13 cellular contexts compared by ENCODE assay signal in the genomic region with DNA sequence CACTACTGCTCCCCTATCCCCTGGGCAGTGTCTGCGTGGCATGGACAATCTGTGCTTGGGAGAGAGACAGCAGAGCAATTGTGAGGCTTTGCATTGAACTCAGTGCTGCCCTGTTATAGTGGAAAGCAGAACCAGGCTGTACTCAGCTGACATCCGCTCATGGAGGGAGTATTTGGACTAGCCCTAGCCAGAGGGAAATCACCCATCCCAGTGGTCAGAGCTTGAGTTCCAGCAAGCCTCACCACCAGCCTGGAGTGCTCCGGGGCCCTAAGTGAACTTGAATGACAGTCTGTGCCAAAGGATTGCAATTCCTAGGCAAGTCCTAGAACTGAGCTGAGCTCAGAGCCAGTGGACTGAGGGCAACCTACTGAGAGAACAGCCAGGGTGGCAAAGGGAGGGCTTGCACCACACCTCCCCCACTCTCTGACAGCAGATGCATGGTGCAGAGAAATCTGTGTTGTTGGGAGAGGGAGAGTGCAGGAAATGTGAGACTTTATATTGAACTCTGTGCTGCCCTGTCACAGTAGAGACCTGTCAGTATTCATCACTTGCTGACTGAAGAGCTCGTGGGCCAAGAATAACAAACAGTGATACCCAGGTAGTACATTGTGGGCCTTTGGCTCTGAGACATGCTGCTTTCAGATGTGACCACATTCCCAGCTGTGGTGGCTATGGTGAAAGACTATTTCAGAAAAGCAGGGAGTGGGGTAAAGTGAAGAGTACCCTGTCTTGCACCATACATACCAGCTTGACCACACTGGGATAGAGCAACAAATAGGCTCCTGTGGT.
"Had no signal": no experiment of that assay in that cellular context is flagged by ENCODE, and none has a peak within 500 bp of the region (broad histone marks: within the 10 kb centered on the region; RNA-seq: fewer than 3 reads in every experiment).

No MANE protein-coding gene starts in this region.

- H3K27me3 ChIP-seq: gastrocnemius medialis, neutrophil, tibial nerve, vagina had no signal

- DNase-seq: activated CD4-positive, alpha-beta T cell treated with anti-CD3 and anti-CD28 coated beads for 1 hour; activated CD4-positive, alpha-beta T cell treated with anti-CD3 and anti-CD28 coated beads, Interleukin-2, amount 50 U/mL, for 48 hours; activated gamma-delta T cell; activated T-cell treated with anti-CD3 and anti-CD28 coated beads, Interleukin-2, amount 50 U/mL, for 48 hours; gastrocnemius medialis; islet precursor cell; left ventricle myocardium inferior; psoas muscle; stimulated activated naive B cell treated with anti-CD40 and anti-IgM and Interleukin-4, amounts not matched to agents 10 μg/mL and 1 μg/mL and 100 μg/mL, for 72 hours had no signal

- H3K9me3 ChIP-seq: gastrocnemius medialis, neutrophil, psoas muscle, vagina had no signal

- H3K4me3 ChIP-seq: gastrocnemius medialis, left ventricle myocardium inferior, psoas muscle, skin epidermis, tibial nerve, vagina had no signal

- H3K27ac ChIP-seq: gastrocnemius medialis, left ventricle myocardium inferior, neutrophil, psoas muscle, skin epidermis, tibial nerve, vagina had no signal

- H3K4me1 ChIP-seq: gastrocnemius medialis, left ventricle myocardium inferior, psoas muscle, tibial nerve, vagina had no signal

- H3K36me3 ChIP-seq: gastrocnemius medialis, left ventricle myocardium inferior, neutrophil, tibial nerve, vagina had no signal
